ENCODE assay signal across 7 cellular contexts in genomic region chr9:96666653-96667362, GRCh38. TPM values are rescaled to one million over a fixed set of nuclear protein-coding genes. Genes with fewer than 3 reads are reported as not detected.
DNase-seq lines count a peak whose midpoint lies in the region; ATAC-seq and TF ChIP-seq lines count a peak whose summit lies in the region.
"Not testable (repeated sequence)": the region's sequence is repeated elsewhere in the genome, so short reads cannot be mapped to it uniquely, and the experiment has no call there.

No MANE protein-coding gene starts in this region.

- H2AFZ ChIP-seq in SK-N-SH (ENCODE audit: low read depth), result peak overlapping the region; percentile 45; the same call in 1 of the 2 replicates

- intact Hi-C loops in left cardiac atrium (cut with DNase I), result loop anchor here in 1 of 2 donors (2.0 to 10.0 kb wide), 2 partner anchors 222 to 340 kb away; no protein-coding TSS in a partner anchor

- TF ChIP-seq EP300 in SK-N-SH (IDR thresholded peaks at IDR 0.05; ENCODE audit: borderline replicate concordance in 1 of 2, low read depth in 1 of 2, low read length in 1 of 2), result not testable (repeated sequence)

- not testable (repeated sequence) for H3K27me3 ChIP-seq in SK-N-SH (ENCODE audit: insufficient read depth)

- not testable (repeated sequence) for H3K4me1 ChIP-seq in SK-N-SH (ENCODE audit: control insufficient read depth in 1 of 2, insufficient read depth in 2 of 2, low read depth in 1 of 2, low read length in 1 of 2)

- not testable (repeated sequence) for H3F3A ChIP-seq in SK-N-SH (replicated peaks; ENCODE audit: insufficient read depth)

- WGBS in SK-N-SH (ENCODE audit: low lambda C conversion rate), result 67% methylated on average over 12 of the region's 15 CpGs

- H3K36me3 ChIP-seq in SK-N-SH (replicated peaks in 1 of 2; ENCODE audit: control insufficient read depth in 1 of 2, insufficient read depth in 2 of 2, low read length in 1 of 2), result not testable (repeated sequence)

- peak; percentile 81 for TF ChIP-seq RAD21 in SK-N-SH (IDR thresholded peaks at IDR 0.05; ENCODE audit: low read length)

- peak; percentile 70 to 71 for ATAC-seq in left cardiac atrium
- ATAC-seq in omental fat pad (ENCODE audit: low FRiP score), result peak; percentile 58

- not testable (repeated sequence) for H3K4me3 ChIP-seq in SK-N-SH (ENCODE audit: low read depth in 2 of 2, low read length in 1 of 2)

- H3K79me2 ChIP-seq in SK-N-SH (ENCODE audit: insufficient read depth), result not testable (repeated sequence)

- not testable (repeated sequence) for H3K27ac ChIP-seq in SK-N-SH (ENCODE audit: low read depth in 2 of 2, low read length in 1 of 2)

- TF ChIP-seq CTCF in GM12872 (IDR thresholded peaks at IDR 0.05; ENCODE audit: insufficient read depth, low read depth, low read length) (peak; percentile 54), SK-N-SH (IDR thresholded peaks at IDR 0.05) (peak; percentile 88), omental fat pad (IDR thresholded peaks at IDR 0.05) (peak in 1 of 3 donors; percentile 12)

- H3K9me3 ChIP-seq in SK-N-SH, result not testable (repeated sequence)

- not testable (repeated sequence) for H3K9ac ChIP-seq in SK-N-SH

- not testable (repeated sequence) for H3K9me2 ChIP-seq in SK-N-SH

- POLR2A ChIA-PET in HEK293T (lab: Yijun Ruan, JAX); SK-N-SH (lab: Yijun Ruan, JAX): not testable (repeated sequence)

- in situ Hi-C loops in T47D (cut with HindIII; ENCODE audit: low pct_unique_long_range_greater_than_20kb, low sequenced_read_pairs), result not testable (repeated sequence)

- not testable (repeated sequence) for H3K4me2 ChIP-seq in SK-N-SH

- H4K20me1 ChIP-seq in SK-N-SH (ENCODE audit: insufficient read depth), result not testable (repeated sequence)

- peak; percentile 46 for DNase-seq in HEK293T (ENCODE audit: extremely low spot score)
- DNase-seq in NCI-H1436 treated with DMSO at 0.1 percent for 48 hours (lab: John Stamatoyannopoulos, UW), result peak; percentile 28
- peak; percentile 61 for DNase-seq in SK-N-SH
- DNase-seq in T47D (ENCODE audit: low read depth in 1 of 2, low spot score in 1 of 2), result peak; percentile 7 to 65
- not testable (repeated sequence) for DNase-seq in left cardiac atrium; omental fat pad (ENCODE audit: low spot score)

- CTCF ChIA-PET in HEK293T (lab: Yijun Ruan, JAX), result interaction anchor here (0.5 to 1.5 kb wide), 8 partner anchors 9 to 447 kb away, joined by 3 to 6 read pairs (median 3); partner anchors contain the start of gene ZNF782
- CTCF ChIA-PET in SK-N-SH (lab: Yijun Ruan, JAX), result interaction anchor here (0.6 to 5.8 kb wide), 41 partner anchors 8 to 1361 kb away, joined by 3 to 80 read pairs (median 3); partner anchors contain the start of genes HABP4 and PRXL2C

TF ChIP-seq in HEK293T, 16 proteins besides CTCF, POLR2A, EP300 and RAD21:
- TF ChIP-seq ZNF384 (IDR thresholded peaks at IDR 0.05), result peak; percentile 77
TF ChIP-seq in HEK293T: peak in this region for 1; not testable (repeated sequence) for 15.

TF ChIP-seq in SK-N-SH, 30 proteins besides CTCF, POLR2A, EP300 and RAD21:
- TF ChIP-seq SMC3 (IDR thresholded peaks at IDR 0.05; ENCODE audit: low read depth, low read length), result peak; percentile 51

RNA-seq across cellular contexts. Expression of gene PRXL2C, which starts 11.7 kb away (rescaled TPM):
- polyA plus RNA-seq in SK-N-SH (2012; rRNA removed), result 8.4 and 8.7 TPM in 2 replicates
- polyA plus RNA-seq in SK-N-SH (2012; cell fraction: cytosol; rRNA removed), result 11.5 and 12.8 TPM in 2 replicates
- 2.4 and 3.7 TPM in 2 replicates for polyA plus RNA-seq in SK-N-SH (2012; cell fraction: nucleus; rRNA removed)
- total RNA-seq in left cardiac atrium (10 to 100 TPM; 19.3 to 25.3 TPM), omental fat pad (10 to 100 TPM; 16.2 to 31.3 (median 28.0) TPM)

RNA-seq across cellular contexts. Expression of gene CDC14B, which starts 47.2 kb away (rescaled TPM):
- polyA plus RNA-seq in SK-N-SH (2012; rRNA removed), result 10.1 and 10.5 TPM in 2 replicates
- 13.8 and 15.5 TPM in 2 replicates for polyA plus RNA-seq in SK-N-SH (2012; cell fraction: cytosol; rRNA removed)
- 12.5 and 21.1 TPM in 2 replicates for polyA plus RNA-seq in SK-N-SH (2012; cell fraction: nucleus; rRNA removed)
- total RNA-seq in left cardiac atrium (10 to 100 TPM; 15.1 to 20.4 TPM), omental fat pad (10 to 100 TPM; 14.4 to 40.5 (median 21.5) TPM)
